Comparison of ENCODE assay signal across 8 cellular contexts in the genomic region with DNA sequence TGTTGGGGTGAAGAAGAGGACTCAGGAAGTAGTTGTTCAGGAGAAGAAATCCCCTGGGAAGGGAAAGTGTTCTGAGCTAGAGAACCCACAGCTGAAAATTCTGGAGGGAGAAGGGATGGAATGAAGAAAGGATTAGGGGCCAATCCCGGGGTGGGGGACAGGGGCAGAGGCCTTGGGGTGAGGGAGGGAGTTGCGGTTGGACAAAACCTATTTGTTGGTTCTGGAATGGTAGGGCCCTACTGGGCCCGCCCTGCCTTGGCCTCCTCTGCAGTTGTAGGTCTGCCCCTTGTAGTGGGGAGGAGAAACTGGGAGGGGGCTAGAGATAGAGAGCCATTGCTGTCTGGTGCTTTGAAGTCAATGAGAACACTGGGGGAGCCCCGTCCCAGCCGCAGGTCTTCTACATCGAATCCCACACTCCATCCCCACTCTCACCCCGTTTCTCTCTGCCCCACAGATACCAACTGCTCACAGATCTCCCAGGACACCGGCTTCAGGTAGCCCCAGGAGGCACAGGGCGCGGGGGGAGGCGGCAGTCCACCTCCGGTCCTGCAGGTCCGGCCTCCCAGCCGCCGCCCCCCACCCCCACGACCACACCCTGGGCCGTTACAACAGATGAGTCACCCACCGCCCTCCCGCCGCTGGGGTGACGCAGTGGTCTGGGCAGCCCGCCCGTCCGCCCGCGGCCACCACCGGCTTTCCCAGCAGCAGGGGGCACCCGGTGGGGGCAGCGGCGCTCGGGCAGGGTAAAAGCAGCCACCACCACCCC. TPM values are rescaled to one million over a fixed set of nuclear protein-coding genes. Genes with fewer than 3 reads are reported as not detected.
DNase-seq lines count a peak whose midpoint lies in the region; ATAC-seq and TF ChIP-seq lines count a peak whose summit lies in the region.

No MANE protein-coding gene starts in this region.

- H3K27ac ChIP-seq in caudate nucleus (ENCODE audit: low read depth, low read length): peak overlapping the region; percentile 87

- peaks cover 18% of the 10 kb centered on the region for H3K27me3 Mint-ChIP-seq in WTC11 (ENCODE audit: low read depth)

- no peak for ATAC-seq in WTC11

- peak; percentile 96 for TF ChIP-seq EP300 in Ishikawa (IDR thresholded peaks at IDR 0.05; ENCODE audit: borderline replicate concordance)

- H3K36me3 Mint-ChIP-seq in WTC11: peaks cover 17% of the 10 kb centered on the region

- H3K9me3 Mint-ChIP-seq in WTC11: no peaks in the 10 kb centered on the region

- peak overlapping the region; percentile 85 for H3K4me3 Mint-ChIP-seq in WTC11

- POLR2A ChIA-PET in WTC11 (lab: Charles Lee): interaction anchor here (0.7 to 1.6 kb wide), 5 partner anchors 22 to 35 kb away, joined by 3 to 9 read pairs (median 4); partner anchors contain the start of gene CFAP45

- TF ChIP-seq RAD21 in Ishikawa (IDR thresholded peaks at IDR 0.05; ENCODE audit: low read depth): no peak; the same call in 1 of the 2 replicates

- CTCF ChIA-PET in WTC11 (lab: Charles Lee): interaction anchor here (0.9 to 5.9 kb wide), 13 partner anchors 8 to 121 kb away, joined by 3 to 64 read pairs (median 4); partner anchors contain the start of gene IGSF9

- DNase-seq in GM10266 (ENCODE audit: extremely low spot score) (peak; percentile 84), WTC11 (ENCODE audit: low spot score) (no peak), caudate nucleus (lab: John Stamatoyannopoulos, UW) (peak in 27 of 61 donors; percentile 11 to 78 (median 29)), kidney glomerular epithelial cell (lab: John Stamatoyannopoulos, UW) (peak; percentile 85), NCI-H128 (lab: John Stamatoyannopoulos, UW; ENCODE audit: unreplicated experiment) (no peak), cerebellar cortex (ENCODE audit: low spot score) (no peak)
- DNase-seq in stimulated activated CD4-positive, alpha-beta T cell treated with anti-CD3 and anti-CD28 coated beads, Interleukin-1b, Interleukin-23, amount 100 ng/mL, for 48 hours: peak; percentile 63

- peak overlapping the region; percentile 20; the same call in 1 of the 2 replicates for H3K27ac Mint-ChIP-seq in WTC11

- peaks cover 33% of the 10 kb centered on the region for H3K4me1 Mint-ChIP-seq in WTC11

- no peak for TF ChIP-seq CTCF in GM10266 (IDR thresholded peaks at IDR 0.05; ENCODE audit: control insufficient read depth, insufficient read depth, low read depth, missing control alignments)
- TF ChIP-seq CTCF in WTC11 (IDR thresholded peaks at IDR 0.05): no peak

TF ChIP-seq in Ishikawa, 13 proteins besides CTCF, POLR2A, EP300 and RAD21 (continues in another document):
- TF ChIP-seq MAX (IDR thresholded peaks at IDR 0.05) (no peak), CREB1 (IDR thresholded peaks at IDR 0.05; ENCODE audit: low read depth) (0 out of 2 replicates have a peak, but pooled peaks have one; percentile 51), TAF1 (IDR thresholded peaks at IDR 0.05; ENCODE audit: low read depth) (no peak), YY1 (IDR thresholded peaks at IDR 0.05; ENCODE audit: low read depth) (no peak), NFIC (IDR thresholded peaks at IDR 0.05) (peak; percentile 95), EGR1 (IDR thresholded peaks at IDR 0.05) (peak; percentile 79; the same call in 1 of the 2 replicates), TEAD4 (IDR thresholded peaks at IDR 0.05) (peak; percentile 82; the same call in 1 of the 2 replicates), USF1 (IDR thresholded peaks at IDR 0.05) (no peak), FOXM1 (IDR thresholded peaks at IDR 0.05; ENCODE audit: borderline replicate concordance, low read depth) (peak; percentile 81)
- TF ChIP-seq, protein P1, sequence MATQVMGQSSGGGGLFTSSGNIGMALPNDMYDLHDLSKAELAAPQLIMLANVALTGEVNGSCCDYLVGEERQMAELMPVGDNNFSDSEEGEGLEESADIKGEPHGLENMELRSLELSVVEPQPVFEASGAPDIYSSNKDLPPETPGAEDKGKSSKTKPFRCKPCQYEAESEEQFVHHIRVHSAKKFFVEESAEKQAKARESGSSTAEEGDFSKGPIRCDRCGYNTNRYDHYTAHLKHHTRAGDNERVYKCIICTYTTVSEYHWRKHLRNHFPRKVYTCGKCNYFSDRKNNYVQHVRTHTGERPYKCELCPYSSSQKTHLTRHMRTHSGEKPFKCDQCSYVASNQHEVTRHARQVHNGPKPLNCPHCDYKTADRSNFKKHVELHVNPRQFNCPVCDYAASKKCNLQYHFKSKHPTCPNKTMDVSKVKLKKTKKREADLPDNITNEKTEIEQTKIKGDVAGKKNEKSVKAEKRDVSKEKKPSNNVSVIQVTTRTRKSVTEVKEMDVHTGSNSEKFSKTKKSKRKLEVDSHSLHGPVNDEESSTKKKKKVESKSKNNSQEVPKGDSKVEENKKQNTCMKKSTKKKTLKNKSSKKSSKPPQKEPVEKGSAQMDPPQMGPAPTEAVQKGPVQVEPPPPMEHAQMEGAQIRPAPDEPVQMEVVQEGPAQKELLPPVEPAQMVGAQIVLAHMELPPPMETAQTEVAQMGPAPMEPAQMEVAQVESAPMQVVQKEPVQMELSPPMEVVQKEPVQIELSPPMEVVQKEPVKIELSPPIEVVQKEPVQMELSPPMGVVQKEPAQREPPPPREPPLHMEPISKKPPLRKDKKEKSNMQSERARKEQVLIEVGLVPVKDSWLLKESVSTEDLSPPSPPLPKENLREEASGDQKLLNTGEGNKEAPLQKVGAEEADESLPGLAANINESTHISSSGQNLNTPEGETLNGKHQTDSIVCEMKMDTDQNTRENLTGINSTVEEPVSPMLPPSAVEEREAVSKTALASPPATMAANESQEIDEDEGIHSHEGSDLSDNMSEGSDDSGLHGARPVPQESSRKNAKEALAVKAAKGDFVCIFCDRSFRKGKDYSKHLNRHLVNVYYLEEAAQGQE (IDR thresholded peaks at IDR 0.05; ENCODE audit: low read depth): 0 out of 2 replicates have a peak, but pooled peaks have one; percentile 21

TF ChIP-seq in WTC11, 78 proteins besides CTCF, POLR2A, EP300 and RAD21:
- TF ChIP-seq ZNF423 (CRISPR knock-in tag; IDR thresholded peaks at IDR 0.05): peak; percentile 20; the same call in 1 of the 2 replicates
- TF ChIP-seq, protein P2, sequence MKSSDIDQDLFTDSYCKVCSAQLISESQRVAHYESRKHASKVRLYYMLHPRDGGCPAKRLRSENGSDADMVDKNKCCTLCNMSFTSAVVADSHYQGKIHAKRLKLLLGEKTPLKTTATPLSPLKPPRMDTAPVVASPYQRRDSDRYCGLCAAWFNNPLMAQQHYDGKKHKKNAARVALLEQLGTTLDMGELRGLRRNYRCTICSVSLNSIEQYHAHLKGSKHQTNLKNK (CRISPR knock-in tag; IDR thresholded peaks at IDR 0.05): no peak
TF ChIP-seq in WTC11: peak in this region for 1.

RNA-seq across cellular contexts. Expression of gene TAGLN2, which starts 1.1 kb away (rescaled TPM):
- total RNA-seq in WTC11 (2021): 66.9 to 75.3 TPM (median 73.3 TPM) in 3 replicates

RNA-seq across cellular contexts. Expression of gene IGSF9, which starts 21.2 kb away (rescaled TPM):
- 16.4 to 19.4 TPM (median 18.8 TPM) in 3 replicates for total RNA-seq in WTC11 (2021)

RNA-seq across cellular contexts. Expression of gene CFAP45, which starts 24.2 kb away (rescaled TPM):
- total RNA-seq in WTC11 (2021): 0.27 to 0.48 TPM (median 0.48 TPM) in 3 replicates

RNA-seq across cellular contexts. Expression of gene SLAMF9, which starts 29.8 kb away (rescaled TPM):
- not detected in 3 replicates for total RNA-seq in WTC11 (2021)

Comparison
In these comparisons a context has a peak if more than half of its experiments do, and no peak if none do; other contexts are left out.
1. DNase-seq: peak in GM10266 (single experiment), kidney glomerular epithelial cell (single experiment) and stimulated activated CD4-positive, alpha-beta T cell treated with anti-CD3 and anti-CD28 coated beads, Interleukin-1b, Interleukin-23, amount 100 ng/mL, for 48 hours (single experiment); none in WTC11 (single experiment), NCI-H128 (single experiment) and cerebellar cortex (single experiment).